Comparison of ENCODE assay signal across 18 cellular contexts in the genomic region with DNA sequence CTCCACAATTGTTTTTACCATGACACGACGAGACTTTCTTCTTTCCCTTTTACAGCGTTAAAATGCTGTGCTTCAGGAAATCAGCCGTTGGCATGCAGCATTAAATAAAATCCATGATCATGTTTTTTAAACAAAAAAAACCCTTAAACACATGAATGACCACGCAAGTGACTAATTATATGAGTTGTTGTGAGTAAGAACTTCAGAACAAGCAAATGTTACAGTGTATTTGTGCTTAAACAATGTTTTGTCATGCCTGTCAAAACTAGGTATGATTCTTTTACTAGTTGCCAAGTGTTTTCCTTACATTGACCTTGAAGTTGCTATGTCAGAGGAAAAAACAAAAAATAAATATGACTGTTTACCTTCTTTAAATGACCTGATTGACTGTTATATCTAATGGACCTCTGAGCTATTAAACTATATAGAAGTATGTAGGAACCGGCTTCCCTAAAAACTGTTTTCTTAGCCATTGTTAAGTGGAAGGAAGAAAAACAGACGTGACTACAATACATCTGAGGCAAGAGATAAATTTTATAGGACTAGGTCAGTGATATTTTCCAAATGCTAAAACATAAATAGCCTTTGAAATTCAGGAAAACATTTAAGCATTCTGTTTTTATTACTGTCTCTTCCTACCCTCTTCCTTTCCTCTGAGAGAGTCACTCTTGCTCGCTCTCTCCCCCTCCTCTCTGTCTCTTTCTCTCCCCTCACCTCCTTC.
DNase-seq lines count a peak whose midpoint lies in the region; ATAC-seq, FAIRE-seq and TF ChIP-seq lines count a peak whose summit lies in the region.
"Had no signal": no experiment of that assay in that cellular context is flagged by ENCODE, and none has a peak within 500 bp of the region (broad histone marks: within the 10 kb centered on the region; RNA-seq: fewer than 3 reads in every experiment).

No MANE protein-coding gene starts in this region.

- no peaks in the 10 kb centered on the region for H3K79me2 ChIP-seq in astrocyte (ENCODE audit: insufficient read depth, low read length)
- no peaks in the 10 kb centered on the region for H3K79me2 ChIP-seq in hepatocyte

- H2AFZ ChIP-seq in astrocyte (ENCODE audit: low read depth, low read length) (no peak overlapping the region), hepatocyte (no peak overlapping the region)

- no peak for DNase-seq in HTR-8/SVneo (ENCODE audit: insufficient read length, low spot score)
- DNase-seq in astrocyte (ENCODE audit: low read depth) = peak; percentile 27
- no peak for DNase-seq in hepatocyte (ENCODE audit: low spot score)
- DNase-seq in OCI-M1 (lab: John Stamatoyannopoulos, UW) = no peak
- DNase-seq in psoas muscle = no peak
- DNase-seq in NCI-H2227 treated with DMSO at 0.1 percent for 48 hours (lab: John Stamatoyannopoulos, UW) = no peak
- DNase-seq in stimulated activated naive CD8-positive, alpha-beta T cell treated with anti-CD3 and anti-CD28 coated beads, Interleukin-15, amount 100 ng/mL, for 72 hours = no peak
- DNase-seq: activated CD4-positive, alpha-beta T cell treated with anti-CD3 and anti-CD28 coated beads, Interleukin-2, amount 10 ng/mL, durations not matched to agents 7 days and 5 days; activated naive CD4-positive, alpha-beta T cell treated with anti-CD3 and anti-CD28 coated beads, Interleukin-2, amount 10 ng/mL, durations not matched to agents 7 days and 5 days; body of pancreas; KG1; NCI-H1092; NCI-H526; pancreas; stimulated activated naive CD8-positive, alpha-beta T cell treated with anti-CD3 and anti-CD28 coated beads, Interleukin-15, Interleukin-2, amounts not matched to agents 100 U/mL and 50 U/mL, for 24 hours had no signal

- TF ChIP-seq CTCF in astrocyte (IDR thresholded peaks at IDR 0.05; ENCODE audit: insufficient read depth, low read depth, low read length) = no peak
- no peak for TF ChIP-seq CTCF in hepatocyte (IDR thresholded peaks at IDR 0.05; ENCODE audit: poor library complexity)
- no peak for TF ChIP-seq CTCF in psoas muscle (IDR thresholded peaks at IDR 0.05)

- intact Hi-C loops in psoas muscle (cut with DNase I) = no loop called here

- H3K36me3 Mint-ChIP-seq in astrocyte (ENCODE audit: low read depth, unreplicated experiment) = peaks cover 21% of the 10 kb centered on the region
- H3K36me3 Mint-ChIP-seq: activated naive CD4-positive, alpha-beta T cell treated with anti-CD3 and anti-CD28 coated beads, Interleukin-2, amount 10 ng/mL, durations not matched to agents 7 days and 5 days had no signal

- no peaks in the 10 kb centered on the region for H3K9me3 ChIP-seq in astrocyte (ENCODE audit: insufficient read depth, low read depth, low read length)
- no peaks in the 10 kb centered on the region for H3K9me3 ChIP-seq in hepatocyte (ENCODE audit: low read depth)
- H3K9me3 ChIP-seq in skeletal muscle satellite cell (replicated peaks; ENCODE audit: low read length) = no peaks in the 10 kb centered on the region
- no peaks in the 10 kb centered on the region for H3K9me3 ChIP-seq in psoas muscle
- H3K9me3 ChIP-seq: body of pancreas, pancreas had no signal

- H3K4me3 ChIP-seq in astrocyte (ENCODE audit: insufficient read depth, low read depth, low read length) (no peak overlapping the region), hepatocyte (no peak overlapping the region), skeletal muscle satellite cell (ENCODE audit: low read length) (no peak overlapping the region), psoas muscle (no peak overlapping the region)
- H3K4me3 ChIP-seq: body of pancreas, pancreas had no signal

- peaks cover 70% of the 10 kb centered on the region for H3K4me1 Mint-ChIP-seq in astrocyte (ENCODE audit: low read depth, unreplicated experiment)
- no peaks in the 10 kb centered on the region for H3K4me1 Mint-ChIP-seq in stimulated activated naive CD8-positive, alpha-beta T cell treated with anti-CD3 and anti-CD28 coated beads, Interleukin-15, amount 100 ng/mL, for 72 hours
- H3K4me1 Mint-ChIP-seq: activated CD4-positive, alpha-beta T cell treated with anti-CD3 and anti-CD28 coated beads, Interleukin-2, amount 10 ng/mL, durations not matched to agents 7 days and 5 days; activated naive CD4-positive, alpha-beta T cell treated with anti-CD3 and anti-CD28 coated beads, Interleukin-2, amount 10 ng/mL, durations not matched to agents 7 days and 5 days had no signal

- H3K9ac ChIP-seq in astrocyte (ENCODE audit: low read length) (peak overlapping the region; percentile 68), skeletal muscle satellite cell (ENCODE audit: low read depth, low read length) (peak overlapping the region; percentile 63)

- peak overlapping the region; percentile 87 for H3K27ac ChIP-seq in astrocyte (ENCODE audit: low read depth, low read length)
- H3K27ac ChIP-seq in hepatocyte = peak overlapping the region; percentile 81
- no peak overlapping the region for H3K27ac ChIP-seq in psoas muscle
- H3K27ac ChIP-seq: body of pancreas, pancreas had no signal

- no peaks in the 10 kb centered on the region for H3K27me3 ChIP-seq in astrocyte (ENCODE audit: insufficient read depth, low read length)
- H3K27me3 ChIP-seq in hepatocyte = no peaks in the 10 kb centered on the region
- no peaks in the 10 kb centered on the region for H3K27me3 ChIP-seq in skeletal muscle satellite cell (ENCODE audit: control insufficient read depth, insufficient read depth, low read length)
- H3K27me3 ChIP-seq in psoas muscle (ENCODE audit: insufficient read depth in 3 of 3, low read length in 2 of 3) = no peaks in the 10 kb centered on the region
- H3K27me3 ChIP-seq: body of pancreas, pancreas had no signal

- H3K4me2 ChIP-seq in astrocyte (ENCODE audit: low read length) (peak overlapping the region; percentile 41), hepatocyte (peak overlapping the region; percentile 45), skeletal muscle satellite cell (ENCODE audit: low read length) (peak overlapping the region; percentile 64)

- 53% methylated on average over 8 of the region's 8 CpGs for WGBS in hepatocyte (ENCODE audit: low lambda C conversion rate, missing lambda C conversion rate)
- 71 to 74% (median 73%) methylated on average over 8 of the region's 8 CpGs for WGBS in psoas muscle, 3 donors

- FAIRE-seq in HTR-8/SVneo (lab: Jason Lieb, UNC) = peak; percentile 4
- peak; percentile 32 for FAIRE-seq in astrocyte (lab: Jason Lieb, UNC)
- FAIRE-seq: H54, pancreas, urothelium cell line had no signal

- H3K4me1 ChIP-seq in astrocyte (ENCODE audit: insufficient read depth, low read length) (peaks cover 34% of the 10 kb centered on the region), hepatocyte (ENCODE audit: insufficient read depth) (peaks cover 32% of the 10 kb centered on the region), skeletal muscle satellite cell (ENCODE audit: control insufficient read depth, insufficient read depth, low read length) (peaks cover 47% of the 10 kb centered on the region), psoas muscle (no peaks in the 10 kb centered on the region)
- H3K4me1 ChIP-seq: body of pancreas, pancreas had no signal

- H3K9me2 ChIP-seq in hepatocyte (replicated peaks; ENCODE audit: insufficient read depth) = no peaks in the 10 kb centered on the region

- no peaks in the 10 kb centered on the region for H3K9me3 Mint-ChIP-seq in astrocyte (ENCODE audit: unreplicated experiment)
- no peaks in the 10 kb centered on the region for H3K9me3 Mint-ChIP-seq in stimulated activated naive CD8-positive, alpha-beta T cell treated with anti-CD3 and anti-CD28 coated beads, Interleukin-15, amount 100 ng/mL, for 72 hours
- H3K9me3 Mint-ChIP-seq: activated CD4-positive, alpha-beta T cell treated with anti-CD3 and anti-CD28 coated beads, Interleukin-2, amount 10 ng/mL, durations not matched to agents 7 days and 5 days; activated naive CD4-positive, alpha-beta T cell treated with anti-CD3 and anti-CD28 coated beads, Interleukin-2, amount 10 ng/mL, durations not matched to agents 7 days and 5 days had no signal

- ATAC-seq in psoas muscle = no peak
- ATAC-seq in stimulated activated naive CD8-positive, alpha-beta T cell treated with anti-CD3 and anti-CD28 coated beads, Interleukin-15, amount 100 ng/mL, for 72 hours = no peak
- ATAC-seq: body of pancreas; stimulated activated naive CD8-positive, alpha-beta T cell treated with anti-CD3 and anti-CD28 coated beads, Interleukin-15, Interleukin-2, amounts not matched to agents 100 U/mL and 50 U/mL, for 24 hours had no signal

- peak overlapping the region; percentile 12 for H3K4me3 Mint-ChIP-seq in astrocyte (ENCODE audit: unreplicated experiment)
- no peak overlapping the region for H3K4me3 Mint-ChIP-seq in stimulated activated naive CD8-positive, alpha-beta T cell treated with anti-CD3 and anti-CD28 coated beads, Interleukin-15, amount 100 ng/mL, for 72 hours
- H3K4me3 Mint-ChIP-seq: activated CD4-positive, alpha-beta T cell treated with anti-CD3 and anti-CD28 coated beads, Interleukin-2, amount 10 ng/mL, durations not matched to agents 7 days and 5 days; activated naive CD4-positive, alpha-beta T cell treated with anti-CD3 and anti-CD28 coated beads, Interleukin-2, amount 10 ng/mL, durations not matched to agents 7 days and 5 days had no signal

- no peaks in the 10 kb centered on the region for H3K27me3 Mint-ChIP-seq in astrocyte (ENCODE audit: low read depth, unreplicated experiment)
- H3K27me3 Mint-ChIP-seq in stimulated activated naive CD8-positive, alpha-beta T cell treated with anti-CD3 and anti-CD28 coated beads, Interleukin-15, amount 100 ng/mL, for 72 hours = no peaks in the 10 kb centered on the region

- peak overlapping the region; percentile 100 for H3K27ac Mint-ChIP-seq in astrocyte (ENCODE audit: unreplicated experiment)
- H3K27ac Mint-ChIP-seq in stimulated activated naive CD8-positive, alpha-beta T cell treated with anti-CD3 and anti-CD28 coated beads, Interleukin-15, amount 100 ng/mL, for 72 hours = no peak overlapping the region
- H3K27ac Mint-ChIP-seq: activated CD4-positive, alpha-beta T cell treated with anti-CD3 and anti-CD28 coated beads, Interleukin-2, amount 10 ng/mL, durations not matched to agents 7 days and 5 days; activated naive CD4-positive, alpha-beta T cell treated with anti-CD3 and anti-CD28 coated beads, Interleukin-2, amount 10 ng/mL, durations not matched to agents 7 days and 5 days had no signal

- H3K36me3 ChIP-seq in astrocyte (ENCODE audit: insufficient read depth, low read length) (peaks cover 15% of the 10 kb centered on the region), hepatocyte (replicated peaks; ENCODE audit: insufficient read depth, low read depth) (no peaks in the 10 kb centered on the region), skeletal muscle satellite cell (ENCODE audit: insufficient read depth, low read length) (peaks cover 47% of the 10 kb centered on the region), psoas muscle (ENCODE audit: insufficient read depth in 1 of 2, low read depth in 1 of 2) (peaks cover 4 to 51% of the 10 kb centered on the region in 2 donors)
- H3K36me3 ChIP-seq: pancreas had no signal

- no peaks in the 10 kb centered on the region for H4K20me1 ChIP-seq in astrocyte (ENCODE audit: insufficient read depth, low read length)
- no peaks in the 10 kb centered on the region for H4K20me1 ChIP-seq in hepatocyte (ENCODE audit: insufficient read depth, poor library complexity, severe bottlenecking)
